12 cellular contexts compared by ENCODE assay signal in genomic region chr14:65472189-65472588, GRCh38. TPM values are rescaled to one million over a fixed set of nuclear protein-coding genes. Genes with fewer than 3 reads are reported as not detected.
DNase-seq lines count a peak whose midpoint lies in the region; ATAC-seq, FAIRE-seq and TF ChIP-seq lines count a peak whose summit lies in the region.
"Had no signal": no experiment of that assay in that cellular context is flagged by ENCODE, and none has a peak within 500 bp of the region (broad histone marks: within the 10 kb centered on the region; RNA-seq: fewer than 3 reads in every experiment).

No MANE protein-coding gene starts in this region.

- ATAC-seq in DND-41 (ENCODE audit: insufficient read depth, low read depth) (0 out of 3 replicates have a peak, but pooled peaks have one; percentile 35), GM21825 (IDR thresholded peaks at IDR 0.05; ENCODE audit: unreplicated experiment) (no peak), HG02571 (IDR thresholded peaks at IDR 0.05; ENCODE audit: unreplicated experiment) (no peak)
- ATAC-seq: left colon had no signal

- H3K27ac ChIP-seq in DND-41 (ENCODE audit: low read length): no peak overlapping the region; the same call in 1 of the 2 replicates
- H3K27ac ChIP-seq: esophagus squamous epithelium, suprapubic skin had no signal

- peaks cover 21% of the 10 kb centered on the region for H3K36me3 ChIP-seq in DND-41 (ENCODE audit: insufficient read depth, low read length)
- H3K36me3 ChIP-seq: esophagus squamous epithelium, suprapubic skin had no signal

- no peaks in the 10 kb centered on the region for H3K27me3 ChIP-seq in DND-41 (ENCODE audit: insufficient read depth, low read length, poor library complexity)
- H3K27me3 ChIP-seq: esophagus squamous epithelium, suprapubic skin had no signal

- H2AFZ ChIP-seq in DND-41 (ENCODE audit: low read depth, low read length): no peak overlapping the region

- no peak overlapping the region for H3K9ac ChIP-seq in DND-41 (ENCODE audit: low read depth, low read length)
- H3K9ac ChIP-seq: SK-N-SH had no signal

- no peak overlapping the region for H3K4me3 ChIP-seq in DND-41 (ENCODE audit: low read depth in 1 of 2, low read length in 2 of 2)
- H3K4me3 ChIP-seq: esophagus squamous epithelium, suprapubic skin had no signal

- no peak for TF ChIP-seq POLR2A in GM12891 (IDR thresholded peaks at IDR 0.05; ENCODE audit: low read depth, low read length)

- peaks cover 91% of the 10 kb centered on the region for H3K79me2 ChIP-seq in DND-41 (ENCODE audit: insufficient read depth, low read length)

- H4K20me1 ChIP-seq in DND-41 (ENCODE audit: insufficient read depth, low read length): peaks cover 46% of the 10 kb centered on the region

- DNase-seq in DND-41 (no peak), NCI-H128 (lab: John Stamatoyannopoulos, UW; ENCODE audit: unreplicated experiment) (peak; percentile 44), NCI-H748 (lab: John Stamatoyannopoulos, UW; ENCODE audit: unreplicated experiment) (peak; percentile 86), left kidney (ENCODE audit: low read depth, low spot score) (peak; percentile 71), GM12891 (ENCODE audit: insufficient read length, low spot score) (no peak)
- DNase-seq: dermis blood vessel endothelial cell, esophagus squamous epithelium, left colon, SK-N-SH had no signal

- H3K9me3 ChIP-seq in DND-41 (ENCODE audit: insufficient read depth, low read length, severe bottlenecking): no peaks in the 10 kb centered on the region
- H3K9me3 ChIP-seq: esophagus squamous epithelium, SK-N-SH, suprapubic skin had no signal

- no peak overlapping the region for H3K4me2 ChIP-seq in DND-41 (ENCODE audit: insufficient read depth, low read length)
- H3K4me2 ChIP-seq: SK-N-SH had no signal

- no peak for FAIRE-seq in GM12891 (lab: Jason Lieb, UNC)

- no peak for TF ChIP-seq CTCF in DND-41 (IDR thresholded peaks at IDR 0.05; ENCODE audit: borderline replicate concordance, extremely low read depth, low read length, poor library complexity, severe bottlenecking)

- no peaks in the 10 kb centered on the region for H3K4me1 ChIP-seq in DND-41 (ENCODE audit: insufficient read depth, low read length)
- H3K4me1 ChIP-seq: suprapubic skin had no signal

TF ChIP-seq in GM12891, 5 proteins besides CTCF, POLR2A, EP300 and RAD21:
- TF ChIP-seq SPI1 (IDR thresholded peaks at IDR 0.05; ENCODE audit: low read depth, low read length) (no peak), POU2F2 (IDR thresholded peaks at IDR 0.05; ENCODE audit: low read depth, low read length) (no peak), PAX5 (IDR thresholded peaks at IDR 0.05; ENCODE audit: insufficient read depth, low read length, severe bottlenecking) (no peak), POLR2AphosphoS5 (IDR thresholded peaks at IDR 0.05; ENCODE audit: low read depth, low read length) (no peak), TAF1 (IDR thresholded peaks at IDR 0.05; ENCODE audit: low read depth, low read length) (no peak)
TF ChIP-seq in GM12891: peak in this region for 0.

RNA-seq across cellular contexts. Expression of gene FUT8, which starts 59.7 kb away (rescaled TPM):
- polyA plus RNA-seq in GM12891 (2012; ENCODE audit: low read depth, missing spikeins): 31.1 TPM

Comparison
In these comparisons a context has a peak if more than half of its experiments do, and no peak if none do; other contexts are left out.
1. DNase-seq: peak in NCI-H128 (single experiment), NCI-H748 (single experiment) and left kidney (single experiment); none in DND-41 (single experiment) and GM12891 (single experiment).